Comparison of ENCODE assay signal across 1 cellular context in genomic region chr15:49464513-49464912, GRCh38.
TF ChIP-seq lines count a peak whose summit lies in the region.

No MANE protein-coding gene starts in this region.

TF ChIP-seq in SK-N-SH treated with all-trans-retinoic acid at 6 μM for 48 hours, 23 proteins besides CTCF, POLR2A, EP300 and RAD21 (continued from another document):
- TF ChIP-seq CREB5 (CRISPR knock-in tag; IDR thresholded peaks at IDR 0.05; ENCODE audit: low read depth) (peak; percentile 61; the same call in 1 of the 2 replicates), ZC3H10 (CRISPR knock-in tag; IDR thresholded peaks at IDR 0.05) (no peak)
